ENCODE assay signal across 1 cellular context in genomic region chr6:104159045-104159618, GRCh38.
TF ChIP-seq lines count a peak whose summit lies in the region.

No MANE protein-coding gene starts in this region.

TF ChIP-seq in HepG2, 621 proteins besides CTCF, POLR2A, EP300 and RAD21 (continued from another document):
- TF ChIP-seq, protein P1, sequence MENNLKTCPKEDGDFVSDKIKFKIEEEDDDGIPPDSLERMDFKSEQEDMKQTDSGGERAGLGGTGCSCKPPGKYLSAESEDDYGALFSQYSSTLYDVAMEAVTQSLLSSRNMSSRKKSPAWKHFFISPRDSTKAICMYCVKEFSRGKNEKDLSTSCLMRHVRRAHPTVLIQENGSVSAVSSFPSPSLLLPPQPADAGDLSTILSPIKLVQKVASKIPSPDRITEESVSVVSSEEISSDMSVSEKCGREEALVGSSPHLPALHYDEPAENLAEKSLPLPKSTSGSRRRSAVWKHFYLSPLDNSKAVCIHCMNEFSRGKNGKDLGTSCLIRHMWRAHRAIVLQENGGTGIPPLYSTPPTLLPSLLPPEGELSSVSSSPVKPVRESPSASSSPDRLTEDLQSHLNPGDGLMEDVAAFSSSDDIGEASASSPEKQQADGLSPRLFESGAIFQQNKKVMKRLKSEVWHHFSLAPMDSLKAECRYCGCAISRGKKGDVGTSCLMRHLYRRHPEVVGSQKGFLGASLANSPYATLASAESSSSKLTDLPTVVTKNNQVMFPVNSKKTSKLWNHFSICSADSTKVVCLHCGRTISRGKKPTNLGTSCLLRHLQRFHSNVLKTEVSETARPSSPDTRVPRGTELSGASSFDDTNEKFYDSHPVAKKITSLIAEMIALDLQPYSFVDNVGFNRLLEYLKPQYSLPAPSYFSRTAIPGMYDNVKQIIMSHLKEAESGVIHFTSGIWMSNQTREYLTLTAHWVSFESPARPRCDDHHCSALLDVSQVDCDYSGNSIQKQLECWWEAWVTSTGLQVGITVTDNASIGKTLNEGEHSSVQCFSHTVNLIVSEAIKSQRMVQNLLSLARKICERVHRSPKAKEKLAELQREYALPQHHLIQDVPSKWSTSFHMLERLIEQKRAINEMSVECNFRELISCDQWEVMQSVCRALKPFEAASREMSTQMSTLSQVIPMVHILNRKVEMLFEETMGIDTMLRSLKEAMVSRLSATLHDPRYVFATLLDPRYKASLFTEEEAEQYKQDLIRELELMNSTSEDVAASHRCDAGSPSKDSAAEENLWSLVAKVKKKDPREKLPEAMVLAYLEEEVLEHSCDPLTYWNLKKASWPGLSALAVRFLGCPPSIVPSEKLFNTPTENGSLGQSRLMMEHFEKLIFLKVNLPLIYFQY (CRISPR knock-in tag; IDR thresholded peaks at IDR 0.05; ENCODE audit: borderline replicate concordance), result no peak
TF ChIP-seq in HepG2: peak in this region for 0.
